1 cellular context compared by ENCODE assay signal in the genomic region with DNA sequence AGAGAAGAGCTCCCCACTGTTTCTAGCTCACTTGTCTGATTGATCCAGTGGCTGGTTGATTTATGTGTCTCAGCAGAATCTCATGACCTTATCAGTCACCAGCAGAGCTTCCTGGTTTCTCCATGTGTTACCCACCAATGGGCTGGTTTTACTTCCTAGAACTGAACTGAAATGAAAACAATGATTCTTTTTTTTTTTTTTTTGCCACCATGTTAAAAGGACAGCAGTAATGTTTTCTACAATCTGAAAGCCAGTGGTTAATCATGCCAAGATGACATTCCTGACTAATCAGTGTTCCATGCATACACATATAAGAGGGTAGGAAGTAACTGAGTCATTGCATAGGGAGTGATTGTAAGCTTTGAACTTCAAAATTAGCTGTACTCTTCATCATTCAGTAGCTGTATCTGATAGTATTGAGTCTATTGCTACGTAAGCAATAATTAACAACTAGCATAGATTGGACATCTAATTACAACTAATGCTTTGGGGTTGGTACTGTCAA.
TF ChIP-seq lines count a peak whose summit lies in the region.

No MANE protein-coding gene starts in this region.

TF ChIP-seq in K562, 482 proteins besides CTCF, POLR2A, EP300 and RAD21 (continued from another document and continues in another):
- TF ChIP-seq, protein P1, sequence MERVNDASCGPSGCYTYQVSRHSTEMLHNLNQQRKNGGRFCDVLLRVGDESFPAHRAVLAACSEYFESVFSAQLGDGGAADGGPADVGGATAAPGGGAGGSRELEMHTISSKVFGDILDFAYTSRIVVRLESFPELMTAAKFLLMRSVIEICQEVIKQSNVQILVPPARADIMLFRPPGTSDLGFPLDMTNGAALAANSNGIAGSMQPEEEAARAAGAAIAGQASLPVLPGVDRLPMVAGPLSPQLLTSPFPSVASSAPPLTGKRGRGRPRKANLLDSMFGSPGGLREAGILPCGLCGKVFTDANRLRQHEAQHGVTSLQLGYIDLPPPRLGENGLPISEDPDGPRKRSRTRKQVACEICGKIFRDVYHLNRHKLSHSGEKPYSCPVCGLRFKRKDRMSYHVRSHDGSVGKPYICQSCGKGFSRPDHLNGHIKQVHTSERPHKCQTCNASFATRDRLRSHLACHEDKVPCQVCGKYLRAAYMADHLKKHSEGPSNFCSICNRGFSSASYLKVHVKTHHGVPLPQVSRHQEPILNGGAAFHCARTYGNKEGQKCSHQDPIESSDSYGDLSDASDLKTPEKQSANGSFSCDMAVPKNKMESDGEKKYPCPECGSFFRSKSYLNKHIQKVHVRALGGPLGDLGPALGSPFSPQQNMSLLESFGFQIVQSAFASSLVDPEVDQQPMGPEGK (CRISPR knock-in tag; IDR thresholded peaks at IDR 0.05; ENCODE audit: borderline replicate concordance) = no peak
- TF ChIP-seq CBX3 (IDR thresholded peaks at IDR 0.05; ENCODE audit: borderline replicate concordance in 1 of 2, low read length in 2 of 2) (peak in 1 of 2 experiments; percentile 39; a peak in 1 of 3 replicates), CC2D1A (IDR thresholded peaks at IDR 0.05) (peak; percentile 77), MCM5 (IDR thresholded peaks at IDR 0.05; ENCODE audit: low read depth) (no peak), MAFK (IDR thresholded peaks at IDR 0.05; ENCODE audit: low read length) (no peak; the same call in 1 of the 2 replicates), STAT6 (CRISPR knock-in tag; IDR thresholded peaks at IDR 0.05) (no peak), ZNF785 (CRISPR knock-in tag; IDR thresholded peaks at IDR 0.05) (no peak), PRPF4 (IDR thresholded peaks at IDR 0.05; ENCODE audit: insufficient read depth, low read depth, low read length, poor library complexity, severe bottlenecking) (no peak), MEF2A (IDR thresholded peaks at IDR 0.05; ENCODE audit: control insufficient read depth, low read depth, low read length) (no peak), TRIM24 (IDR thresholded peaks at IDR 0.05) (peak; percentile 68 to 81; a peak in 3 of 4 replicates), ZNF384 (IDR thresholded peaks at IDR 0.05; ENCODE audit: low read depth, low read length) (peak; percentile 93), KAT8 (IDR thresholded peaks at IDR 0.05; ENCODE audit: low read depth) (no peak), SMARCA5 (IDR thresholded peaks at IDR 0.05) (no peak), MAX (CRISPR knock-in tag; IDR thresholded peaks at IDR 0.05) (no peak), DPF2 (IDR thresholded peaks at IDR 0.05) (peak; percentile 88), ZNF436 (CRISPR knock-in tag; IDR thresholded peaks at IDR 0.05) (no peak), ARID3A (IDR thresholded peaks at IDR 0.05; ENCODE audit: borderline replicate concordance, low read depth, low read length) (peak; percentile 94; the same call in 1 of the 2 replicates), KLF13 (tag; IDR thresholded peaks at IDR 0.05; ENCODE audit: borderline replicate concordance, low read depth) (no peak), SP2 (IDR thresholded peaks at IDR 0.05; ENCODE audit: extremely low read depth, low read depth, low read length, poor library complexity, severe bottlenecking) (no peak), PHTF2 (CRISPR knock-in tag; IDR thresholded peaks at IDR 0.05) (no peak), MAFG (tag; conservative IDR thresholded peaks at IDR 0.05) (peak; percentile 71), ZNF23 (CRISPR knock-in tag; IDR thresholded peaks at IDR 0.05) (no peak), ZBTB7A (IDR thresholded peaks at IDR 0.05; ENCODE audit: borderline replicate concordance, control insufficient read depth, low read depth, low read length) (no peak), KLF10 (CRISPR knock-in tag; IDR thresholded peaks at IDR 0.05) (no peak), NR2C1 (IDR thresholded peaks at IDR 0.05) (peak; percentile 23; the same call in 1 of the 2 replicates), NR2C1 (tag; IDR thresholded peaks at IDR 0.05) (no peak), CHD2 (IDR thresholded peaks at IDR 0.05; ENCODE audit: low read depth, low read length) (no peak), MED1 (CRISPR knock-in tag; IDR thresholded peaks at IDR 0.05; ENCODE audit: borderline replicate concordance) (no peak), DNMT1 (IDR thresholded peaks at IDR 0.05) (no peak), ZSCAN32 (CRISPR knock-in tag; IDR thresholded peaks at IDR 0.05) (no peak), ZNF592 (IDR thresholded peaks at IDR 0.05) (0 out of 2 replicates have a peak, but pooled peaks have one; percentile 25), BRF1 (IDR thresholded peaks at IDR 0.05; ENCODE audit: borderline replicate concordance, extremely low read depth, insufficient read length) (no peak), ELF4 (CRISPR knock-in tag; IDR thresholded peaks at IDR 0.05) (no peak)
- TF ChIP-seq, protein P2, sequence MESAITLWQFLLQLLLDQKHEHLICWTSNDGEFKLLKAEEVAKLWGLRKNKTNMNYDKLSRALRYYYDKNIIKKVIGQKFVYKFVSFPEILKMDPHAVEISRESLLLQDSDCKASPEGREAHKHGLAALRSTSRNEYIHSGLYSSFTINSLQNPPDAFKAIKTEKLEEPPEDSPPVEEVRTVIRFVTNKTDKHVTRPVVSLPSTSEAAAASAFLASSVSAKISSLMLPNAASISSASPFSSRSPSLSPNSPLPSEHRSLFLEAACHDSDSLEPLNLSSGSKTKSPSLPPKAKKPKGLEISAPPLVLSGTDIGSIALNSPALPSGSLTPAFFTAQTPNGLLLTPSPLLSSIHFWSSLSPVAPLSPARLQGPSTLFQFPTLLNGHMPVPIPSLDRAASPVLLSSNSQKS (CRISPR knock-in tag; IDR thresholded peaks at IDR 0.05) = no peak
- TF ChIP-seq, protein P3, sequence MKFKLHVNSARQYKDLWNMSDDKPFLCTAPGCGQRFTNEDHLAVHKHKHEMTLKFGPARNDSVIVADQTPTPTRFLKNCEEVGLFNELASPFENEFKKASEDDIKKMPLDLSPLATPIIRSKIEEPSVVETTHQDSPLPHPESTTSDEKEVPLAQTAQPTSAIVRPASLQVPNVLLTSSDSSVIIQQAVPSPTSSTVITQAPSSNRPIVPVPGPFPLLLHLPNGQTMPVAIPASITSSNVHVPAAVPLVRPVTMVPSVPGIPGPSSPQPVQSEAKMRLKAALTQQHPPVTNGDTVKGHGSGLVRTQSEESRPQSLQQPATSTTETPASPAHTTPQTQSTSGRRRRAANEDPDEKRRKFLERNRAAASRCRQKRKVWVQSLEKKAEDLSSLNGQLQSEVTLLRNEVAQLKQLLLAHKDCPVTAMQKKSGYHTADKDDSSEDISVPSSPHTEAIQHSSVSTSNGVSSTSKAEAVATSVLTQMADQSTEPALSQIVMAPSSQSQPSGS (CRISPR knock-in tag; IDR thresholded peaks at IDR 0.05) = no peak
- TF ChIP-seq, protein P4, sequence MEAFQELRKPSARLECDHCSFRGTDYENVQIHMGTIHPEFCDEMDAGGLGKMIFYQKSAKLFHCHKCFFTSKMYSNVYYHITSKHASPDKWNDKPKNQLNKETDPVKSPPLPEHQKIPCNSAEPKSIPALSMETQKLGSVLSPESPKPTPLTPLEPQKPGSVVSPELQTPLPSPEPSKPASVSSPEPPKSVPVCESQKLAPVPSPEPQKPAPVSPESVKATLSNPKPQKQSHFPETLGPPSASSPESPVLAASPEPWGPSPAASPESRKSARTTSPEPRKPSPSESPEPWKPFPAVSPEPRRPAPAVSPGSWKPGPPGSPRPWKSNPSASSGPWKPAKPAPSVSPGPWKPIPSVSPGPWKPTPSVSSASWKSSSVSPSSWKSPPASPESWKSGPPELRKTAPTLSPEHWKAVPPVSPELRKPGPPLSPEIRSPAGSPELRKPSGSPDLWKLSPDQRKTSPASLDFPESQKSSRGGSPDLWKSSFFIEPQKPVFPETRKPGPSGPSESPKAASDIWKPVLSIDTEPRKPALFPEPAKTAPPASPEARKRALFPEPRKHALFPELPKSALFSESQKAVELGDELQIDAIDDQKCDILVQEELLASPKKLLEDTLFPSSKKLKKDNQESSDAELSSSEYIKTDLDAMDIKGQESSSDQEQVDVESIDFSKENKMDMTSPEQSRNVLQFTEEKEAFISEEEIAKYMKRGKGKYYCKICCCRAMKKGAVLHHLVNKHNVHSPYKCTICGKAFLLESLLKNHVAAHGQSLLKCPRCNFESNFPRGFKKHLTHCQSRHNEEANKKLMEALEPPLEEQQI (IDR thresholded peaks at IDR 0.05) = 0 out of 2 replicates have a peak, but pooled peaks have one; percentile 18
- TF ChIP-seq, protein P5, sequence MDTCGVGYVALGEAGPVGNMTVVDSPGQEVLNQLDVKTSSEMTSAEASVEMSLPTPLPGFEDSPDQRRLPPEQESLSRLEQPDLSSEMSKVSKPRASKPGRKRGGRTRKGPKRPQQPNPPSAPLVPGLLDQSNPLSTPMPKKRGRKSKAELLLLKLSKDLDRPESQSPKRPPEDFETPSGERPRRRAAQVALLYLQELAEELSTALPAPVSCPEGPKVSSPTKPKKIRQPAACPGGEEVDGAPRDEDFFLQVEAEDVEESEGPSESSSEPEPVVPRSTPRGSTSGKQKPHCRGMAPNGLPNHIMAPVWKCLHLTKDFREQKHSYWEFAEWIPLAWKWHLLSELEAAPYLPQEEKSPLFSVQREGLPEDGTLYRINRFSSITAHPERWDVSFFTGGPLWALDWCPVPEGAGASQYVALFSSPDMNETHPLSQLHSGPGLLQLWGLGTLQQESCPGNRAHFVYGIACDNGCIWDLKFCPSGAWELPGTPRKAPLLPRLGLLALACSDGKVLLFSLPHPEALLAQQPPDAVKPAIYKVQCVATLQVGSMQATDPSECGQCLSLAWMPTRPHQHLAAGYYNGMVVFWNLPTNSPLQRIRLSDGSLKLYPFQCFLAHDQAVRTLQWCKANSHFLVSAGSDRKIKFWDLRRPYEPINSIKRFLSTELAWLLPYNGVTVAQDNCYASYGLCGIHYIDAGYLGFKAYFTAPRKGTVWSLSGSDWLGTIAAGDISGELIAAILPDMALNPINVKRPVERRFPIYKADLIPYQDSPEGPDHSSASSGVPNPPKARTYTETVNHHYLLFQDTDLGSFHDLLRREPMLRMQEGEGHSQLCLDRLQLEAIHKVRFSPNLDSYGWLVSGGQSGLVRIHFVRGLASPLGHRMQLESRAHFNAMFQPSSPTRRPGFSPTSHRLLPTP (IDR thresholded peaks at IDR 0.05; ENCODE audit: borderline replicate concordance, extremely low read depth, insufficient read length) = no peak
- TF ChIP-seq, protein P6, sequence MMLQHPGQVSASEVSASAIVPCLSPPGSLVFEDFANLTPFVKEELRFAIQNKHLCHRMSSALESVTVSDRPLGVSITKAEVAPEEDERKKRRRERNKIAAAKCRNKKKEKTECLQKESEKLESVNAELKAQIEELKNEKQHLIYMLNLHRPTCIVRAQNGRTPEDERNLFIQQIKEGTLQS (IDR thresholded peaks at IDR 0.05) = 0 out of 2 replicates have a peak, but pooled peaks have one; percentile 16
- TF ChIP-seq, protein P6 (CRISPR knock-in tag; conservative IDR thresholded peaks at IDR 0.05) = no peak
